ENCODE assay signal across 8 cellular contexts in genomic region chrX:46545111-46546005, GRCh38. TPM values are rescaled to one million over a fixed set of nuclear protein-coding genes. Genes with fewer than 3 reads are reported as not detected.
DNase-seq lines count a peak whose midpoint lies in the region; ATAC-seq and TF ChIP-seq lines count a peak whose summit lies in the region.

TSS of gene ZNF674 (minus strand) at chrX:46545421. CDS start at chrX:46542087, 3,334 bp downstream.

- H3K4me2 ChIP-seq in DOHH2 (ENCODE audit: low read length), result peak within 1 kb of the TSS; percentile 89

- CTCF ChIA-PET in Panc1 (lab: Charles Lee), result no interaction called here

- H4K20me1 ChIP-seq in DOHH2 (ENCODE audit: control insufficient read depth, insufficient read depth, low read depth, low read length), result no peaks in the 10 kb centered on the region

- peaks cover 0 to 25% (median 0%) of the 10 kb centered on the region in 3 donors for H3K36me3 Mint-ChIP-seq in naive thymus-derived CD8-positive, alpha-beta T cell
- H3K36me3 Mint-ChIP-seq in stimulated activated naive B cell treated with anti-CD40 and anti-IgM and Interleukin-4, amounts not matched to agents 10 μg/mL and 1 μg/mL and 100 μg/mL, for 72 hours, result peaks cover 4 to 8% of the 10 kb centered on the region in 2 donors

- H3K79me2 ChIP-seq in DOHH2 (ENCODE audit: control insufficient read depth, low read length), result peaks cover 24% of the 10 kb centered on the region

- peak within 1 kb of the TSS; percentile 91 for H3K4me3 ChIP-seq in DOHH2 (ENCODE audit: low read length)
- peak within 1 kb of the TSS; percentile 96 to 99 for H3K4me3 ChIP-seq in Panc1 (ENCODE audit: low read depth in 2 of 2, low read length in 2 of 2)
- peak within 1 kb of the TSS; percentile 73 for H3K4me3 ChIP-seq in fibroblast of mammary gland (ENCODE audit: control insufficient read depth, low read depth, low read length)

- no peaks in the 10 kb centered on the region for H3F3A ChIP-seq in DOHH2 (ENCODE audit: control insufficient read depth, insufficient read depth)

- ATAC-seq in GM21737 (IDR thresholded peaks at IDR 0.05; ENCODE audit: unreplicated experiment) (peak; percentile 89), Panc1 (peak; percentile 93)
- peak; percentile 92 to 96 for ATAC-seq in naive thymus-derived CD8-positive, alpha-beta T cell
- peak; percentile 85 to 89 for ATAC-seq in stimulated activated naive B cell treated with anti-CD40 and anti-IgM and Interleukin-4, amounts not matched to agents 10 μg/mL and 1 μg/mL and 100 μg/mL, for 72 hours (replicated peaks)

- peak within 1 kb of the TSS; percentile 83 to 98 (median 93) for H3K4me3 Mint-ChIP-seq in naive thymus-derived CD8-positive, alpha-beta T cell
- H3K4me3 Mint-ChIP-seq in stimulated activated naive B cell treated with anti-CD40 and anti-IgM and Interleukin-4, amounts not matched to agents 10 μg/mL and 1 μg/mL and 100 μg/mL, for 72 hours, result peak within 1 kb of the TSS; percentile 96 to 100

- peaks cover 0 to 35% (median 18%) of the 10 kb centered on the region in 4 donors for H3K4me1 Mint-ChIP-seq in naive thymus-derived CD8-positive, alpha-beta T cell
- peaks cover 13 to 23% of the 10 kb centered on the region in 2 donors for H3K4me1 Mint-ChIP-seq in stimulated activated naive B cell treated with anti-CD40 and anti-IgM and Interleukin-4, amounts not matched to agents 10 μg/mL and 1 μg/mL and 100 μg/mL, for 72 hours

- in situ Hi-C loops in Panc1 (cut with HindIII; ENCODE audit: low pct_unique_long_range_greater_than_20kb, low sequenced_read_pairs), result no loop called here

- H3K9me3 Mint-ChIP-seq in naive thymus-derived CD8-positive, alpha-beta T cell, result no peaks in the 10 kb centered on the region
- peaks cover 0 to 4% of the 10 kb centered on the region in 2 donors for H3K9me3 Mint-ChIP-seq in stimulated activated naive B cell treated with anti-CD40 and anti-IgM and Interleukin-4, amounts not matched to agents 10 μg/mL and 1 μg/mL and 100 μg/mL, for 72 hours

- H3K9me2 ChIP-seq in DOHH2 (replicated peaks; ENCODE audit: control insufficient read depth, low read length), result no peaks in the 10 kb centered on the region

- intact Hi-C loops in Panc1 (cut with micrococcal nuclease; ENCODE audit: unreplicated experiment), result no loop called here

- H3K4me1 ChIP-seq in DOHH2 (ENCODE audit: control insufficient read depth, low read length), result peaks cover 25% of the 10 kb centered on the region
- peaks cover 24% of the 10 kb centered on the region for H3K4me1 ChIP-seq in Panc1 (ENCODE audit: control insufficient read depth, insufficient read depth, low read length)

- peak within 1 kb of the TSS; percentile 89 to 99 (median 97) for H3K27ac Mint-ChIP-seq in naive thymus-derived CD8-positive, alpha-beta T cell
- H3K27ac Mint-ChIP-seq in stimulated activated naive B cell treated with anti-CD40 and anti-IgM and Interleukin-4, amounts not matched to agents 10 μg/mL and 1 μg/mL and 100 μg/mL, for 72 hours, result peak within 1 kb of the TSS; percentile 98

- BruUV-seq in Panc1 (replicated peaks; lab: Mats Ljungman, UMichigan), result no TSS peak

- H3K27me3 ChIP-seq in DOHH2 (ENCODE audit: control insufficient read depth, low read length), result no peaks in the 10 kb centered on the region
- no peaks in the 10 kb centered on the region for H3K27me3 ChIP-seq in Panc1 (ENCODE audit: control insufficient read depth, insufficient read depth, low read length)

- H3K27ac ChIP-seq in DOHH2 (ENCODE audit: low read depth, low read length) (peak within 1 kb of the TSS; percentile 37), Panc1 (ENCODE audit: low read length) (peak within 1 kb of the TSS; percentile 95)

- no peaks in the 10 kb centered on the region for H3K27me3 Mint-ChIP-seq in naive thymus-derived CD8-positive, alpha-beta T cell
- no peaks in the 10 kb centered on the region for H3K27me3 Mint-ChIP-seq in stimulated activated naive B cell treated with anti-CD40 and anti-IgM and Interleukin-4, amounts not matched to agents 10 μg/mL and 1 μg/mL and 100 μg/mL, for 72 hours

- DNase-seq in KG1 (lab: John Stamatoyannopoulos, UW), result peak; percentile 62
- peak; percentile 69 for DNase-seq in Panc1 (ENCODE audit: low read depth, low spot score)
- peak; percentile 86 for DNase-seq in activated T-helper 1 cell treated with Interleukin-2 at 50 U/mL for 16 hours (ENCODE audit: low read depth)
- DNase-seq in fibroblast of mammary gland (ENCODE audit: low read depth), result peak; percentile 91
- DNase-seq in naive thymus-derived CD8-positive, alpha-beta T cell, result peak; percentile 85 to 96 (median 90)
- DNase-seq in stimulated activated naive B cell treated with anti-CD40 and anti-IgM and Interleukin-4, amounts not matched to agents 10 μg/mL and 1 μg/mL and 100 μg/mL, for 72 hours, result peak; percentile 90

- peaks cover 16% of the 10 kb centered on the region; the same call in 1 of the 2 replicates for H3K36me3 ChIP-seq in DOHH2 (ENCODE audit: control insufficient read depth, low read length)
- peaks cover 2% of the 10 kb centered on the region; the same call in 1 of the 2 replicates for H3K36me3 ChIP-seq in Panc1 (ENCODE audit: control insufficient read depth, insufficient read depth, low read length)

- no peaks in the 10 kb centered on the region for H3K9me3 ChIP-seq in DOHH2 (ENCODE audit: control insufficient read depth, insufficient read depth, low read length)
- no peaks in the 10 kb centered on the region for H3K9me3 ChIP-seq in Panc1 (ENCODE audit: control insufficient read depth, insufficient read depth, low read depth, low read length)

- TF ChIP-seq CTCF in DOHH2 (IDR thresholded peaks at IDR 0.05; ENCODE audit: low read depth, low read length, poor library complexity, severe bottlenecking) (peak; percentile 24), Panc1 (IDR thresholded peaks at IDR 0.05) (no peak; the same call in 1 of the 2 replicates), fibroblast of mammary gland (conservative IDR thresholded peaks at IDR 0.05; ENCODE audit: control insufficient read depth, insufficient read depth, low read depth, low read length) (no peak)

- POLR2A ChIA-PET in Panc1 (lab: Charles Lee), result no interaction called here
- POLR2A ChIA-PET in naive thymus-derived CD8-positive, alpha-beta T cell (lab: Charles Lee), result interaction anchor here (0.6 kb wide), 1 partner anchor 9 kb away, joined by 5 read pairs; no protein-coding TSS in a partner anchor

RNA-seq across cellular contexts. Expression of gene ZNF674, which starts in this region (rescaled TPM):
- total RNA-seq in Panc1 (2021; ENCODE audit: unreplicated experiment), result 7.2 TPM
- polyA plus RNA-seq in Panc1 (2012; ENCODE audit: insufficient read length), result 2.8 TPM
- 1 to 10 TPM; 4.4 to 6.0 TPM for total RNA-seq in naive thymus-derived CD8-positive, alpha-beta T cell
- polyA plus RNA-seq in naive thymus-derived CD8-positive, alpha-beta T cell, result under 1 TPM in 2 of 3 donors, not detected in 1; 0.36 to 0.79 TPM

Comparison
In these comparisons a context has a peak if more than half of its experiments do, and no peak if none do; other contexts are left out.
1. Peak in every context shown above with its lines: DNase-seq, ATAC-seq, H3K4me3 ChIP-seq and H3K27ac ChIP-seq.